Comparison of ENCODE assay signal across 21 cellular contexts in genomic region chr12:67994046-67994445, GRCh38. TPM values are rescaled to one million over a fixed set of nuclear protein-coding genes. Genes with fewer than 3 reads are reported as not detected.
DNase-seq lines count a peak whose midpoint lies in the region; ATAC-seq and TF ChIP-seq lines count a peak whose summit lies in the region.
"Had no signal": no experiment of that assay in that cellular context is flagged by ENCODE, and none has a peak within 500 bp of the region (broad histone marks: within the 10 kb centered on the region; RNA-seq: fewer than 3 reads in every experiment).

No MANE protein-coding gene starts in this region.

- H3F3A ChIP-seq in GM23338 (replicated peaks; ENCODE audit: low read depth) (no peaks in the 10 kb centered on the region), PC-3 (ENCODE audit: low read length, unreplicated experiment) (no peaks in the 10 kb centered on the region), neural progenitor cell (ENCODE audit: low read depth) (no peaks in the 10 kb centered on the region)

- peaks cover 6% of the 10 kb centered on the region for H3K4me1 Mint-ChIP-seq in GM23338
- peaks cover 2% of the 10 kb centered on the region for H3K4me1 Mint-ChIP-seq in neural progenitor cell
- H3K4me1 Mint-ChIP-seq: CD14-positive monocyte had no signal

- BruUV-seq in PC-3 (replicated peaks; lab: Mats Ljungman, UMichigan): no TSS peak

- ATAC-seq in GM23338 (no peak; the same call in 2 of the 3 replicates), PC-3 (no peak)
- ATAC-seq: HepG2, Right ventricle myocardium inferior had no signal

- TF ChIP-seq CTCF in GM23338 (conservative IDR thresholded peaks at IDR 0.05; ENCODE audit: low read depth in 2 of 2): peak; percentile 34 to 52
- peak; percentile 38; the same call in 1 of the 2 replicates for TF ChIP-seq CTCF in PC-3 (conservative IDR thresholded peaks at IDR 0.05; ENCODE audit: low read depth, low read length)
- peak; percentile 38 for TF ChIP-seq CTCF in neural progenitor cell (IDR thresholded peaks at IDR 0.05)
- TF ChIP-seq CTCF in hepatocyte (IDR thresholded peaks at IDR 0.05; ENCODE audit: poor library complexity): no peak

- H3K9ac ChIP-seq in PC-3 (ENCODE audit: low read length) (no peak overlapping the region), neural progenitor cell (no peak overlapping the region)
- H3K9ac ChIP-seq: KMS-11 had no signal

- H3K4me2 ChIP-seq in GM23338 (no peak overlapping the region), PC-3 (ENCODE audit: low read length) (no peak overlapping the region), neural progenitor cell (no peak overlapping the region), hepatocyte (no peak overlapping the region)
- H3K4me2 ChIP-seq: KMS-11 had no signal

- H2AFZ ChIP-seq in GM23338 (no peak overlapping the region), PC-3 (ENCODE audit: low read length) (no peak overlapping the region), neural progenitor cell (replicated peaks) (no peak overlapping the region), hepatocyte (no peak overlapping the region)

- POLR2A ChIA-PET in PC-3 (lab: Charles Lee; ENCODE audit: unreplicated experiment): no interaction called here

- H3K27ac ChIP-seq in GM23338 (ENCODE audit: low read depth) (no peak overlapping the region), PC-3 (ENCODE audit: low read length) (no peak overlapping the region), neural progenitor cell (no peak overlapping the region), hepatocyte (no peak overlapping the region)
- H3K27ac ChIP-seq: KMS-11, SK-N-MC had no signal

- H3K36me3 ChIP-seq in GM23338 (ENCODE audit: insufficient read depth) (no peaks in the 10 kb centered on the region), PC-3 (ENCODE audit: low read depth, low read length) (no peaks in the 10 kb centered on the region), neural progenitor cell (no peaks in the 10 kb centered on the region), hepatocyte (replicated peaks; ENCODE audit: insufficient read depth, low read depth) (no peaks in the 10 kb centered on the region)
- H3K36me3 ChIP-seq: MG63 had no signal

- no peaks in the 10 kb centered on the region for H3K9me3 ChIP-seq in PC-3 (ENCODE audit: low read length)
- no peaks in the 10 kb centered on the region for H3K9me3 ChIP-seq in neural progenitor cell (ENCODE audit: low read depth)
- no peaks in the 10 kb centered on the region for H3K9me3 ChIP-seq in hepatocyte (ENCODE audit: low read depth)
- H3K9me3 ChIP-seq: MG63 had no signal

- H3K27me3 ChIP-seq in GM23338 (ENCODE audit: insufficient read depth): no peaks in the 10 kb centered on the region
- H3K27me3 ChIP-seq in PC-3 (ENCODE audit: low read length): no peaks in the 10 kb centered on the region
- no peaks in the 10 kb centered on the region for H3K27me3 ChIP-seq in neural progenitor cell
- H3K27me3 ChIP-seq in hepatocyte: no peaks in the 10 kb centered on the region

- 81% methylated on average over 3 of the region's 3 CpGs for WGBS in hepatocyte (ENCODE audit: low lambda C conversion rate, missing lambda C conversion rate)

- H3K9me3 Mint-ChIP-seq in GM23338 (no peaks in the 10 kb centered on the region), neural progenitor cell (no peaks in the 10 kb centered on the region)

- H3K79me2 ChIP-seq in GM23338 (replicated peaks; ENCODE audit: insufficient read depth) (no peaks in the 10 kb centered on the region), PC-3 (ENCODE audit: low read length) (no peaks in the 10 kb centered on the region), neural progenitor cell (ENCODE audit: low read depth) (no peaks in the 10 kb centered on the region), hepatocyte (no peaks in the 10 kb centered on the region)

- H3K4me3 Mint-ChIP-seq in GM23338 (no peak overlapping the region), neural progenitor cell (no peak overlapping the region)
- H3K4me3 Mint-ChIP-seq: CD14-positive monocyte had no signal

- intact Hi-C loops in PC-3 (cut with micrococcal nuclease): no loop called here

- H3K4me1 ChIP-seq in GM23338 (ENCODE audit: insufficient read depth) (no peaks in the 10 kb centered on the region), PC-3 (ENCODE audit: insufficient read depth, low read length) (no peaks in the 10 kb centered on the region), neural progenitor cell (peaks cover 3% of the 10 kb centered on the region), hepatocyte (ENCODE audit: insufficient read depth) (peaks cover 4% of the 10 kb centered on the region)

- H3K36me3 Mint-ChIP-seq in GM23338 (ENCODE audit: low read depth) (no peaks in the 10 kb centered on the region), neural progenitor cell (no peaks in the 10 kb centered on the region)
- H3K36me3 Mint-ChIP-seq: CD14-positive monocyte had no signal

- H3K4me3 ChIP-seq in GM23338 (no peak overlapping the region), PC-3 (ENCODE audit: low read length) (no peak overlapping the region), neural progenitor cell (no peak overlapping the region), hepatocyte (no peak overlapping the region)
- H3K4me3 ChIP-seq: MG63, SK-N-MC had no signal

- H4K20me1 ChIP-seq in GM23338 (replicated peaks; ENCODE audit: insufficient read depth) (no peaks in the 10 kb centered on the region), PC-3 (ENCODE audit: low read length) (no peaks in the 10 kb centered on the region), neural progenitor cell (ENCODE audit: low read depth) (no peaks in the 10 kb centered on the region), hepatocyte (ENCODE audit: insufficient read depth, poor library complexity, severe bottlenecking) (no peaks in the 10 kb centered on the region)

- no peak overlapping the region for H3K27ac Mint-ChIP-seq in GM23338
- no peak overlapping the region for H3K27ac Mint-ChIP-seq in neural progenitor cell
- H3K27ac Mint-ChIP-seq: CD14-positive monocyte had no signal

- H3K27me3 Mint-ChIP-seq in GM23338 (ENCODE audit: insufficient read depth, low read depth, poor library complexity): no peaks in the 10 kb centered on the region
- H3K27me3 Mint-ChIP-seq in neural progenitor cell (ENCODE audit: insufficient read depth, low read depth): no peaks in the 10 kb centered on the region

- no peaks in the 10 kb centered on the region for H3K9me2 ChIP-seq in GM23338 (ENCODE audit: insufficient read depth)
- H3K9me2 ChIP-seq in PC-3 (replicated peaks; ENCODE audit: low read length): no peaks in the 10 kb centered on the region
- H3K9me2 ChIP-seq in hepatocyte (replicated peaks; ENCODE audit: insufficient read depth): no peaks in the 10 kb centered on the region

- DNase-seq in NCI-H748 (lab: John Stamatoyannopoulos, UW; ENCODE audit: unreplicated experiment) (peak; percentile 5), NCI-H748 treated with DMSO at 0.1 percent for 48 hours (lab: John Stamatoyannopoulos, UW) (no peak), GM23338 (ENCODE audit: low spot score) (peak; percentile 11), PC-3 (no peak), neural progenitor cell (ENCODE audit: low spot score) (no peak), hepatocyte (ENCODE audit: low spot score) (no peak), amygdala (lab: John Stamatoyannopoulos, UW) (no peak), hippocampal formation (lab: John Stamatoyannopoulos, UW) (no peak)
- DNase-seq: 8988T; MG63; NCI-H1417; NCI-H1930; NCI-H510A treated with DMSO at 0.1 percent for 48 hours; NK-92 treated with Interleukin-12 subunit alpha and Interleukin-12 subunit beta, amount 100 ng/mL, for 24 hours had no signal

- CTCF ChIA-PET in PC-3 (lab: Charles Lee): no interaction called here

TF ChIP-seq in GM23338, 12 proteins besides CTCF, POLR2A, EP300 and RAD21 (continues in another document):
- TF ChIP-seq CREB1 (CRISPR knock-in tag; IDR thresholded peaks at IDR 0.05; ENCODE audit: low read depth): no peak
- no peak for TF ChIP-seq ETS1 (IDR thresholded peaks at IDR 0.05)
- no peak for TF ChIP-seq NANOG (IDR thresholded peaks at IDR 0.05; ENCODE audit: borderline replicate concordance)
- TF ChIP-seq REST (IDR thresholded peaks at IDR 0.05; ENCODE audit: unreplicated experiment): no peak
- TF ChIP-seq JUNB (IDR thresholded peaks at IDR 0.05; ENCODE audit: unreplicated experiment): no peak

RNA-seq across cellular contexts. Expression of gene IFNG-AS1, which starts 4.8 kb away (rescaled TPM):
- not detected in 2 replicates for total RNA-seq in GM23338 (2014; rRNA removed; shearing (Covaris generic))
- polyA plus RNA-seq in GM23338 (2016; fragmentation: Nextera tagmentation; extraction: Ambion mirVana) (not detected in 2 replicates), hepatocyte (not detected in 2 replicates)
- total RNA-seq in PC-3 (2014; rRNA removed) (not detected in 2 replicates), neural progenitor cell (ENCODE audit: low replicate concordance) (not detected in 2 replicates), hepatocyte (not detected in 2 replicates)
- total RNA-seq: G401, H4, HepG2, Right ventricle myocardium inferior had no signal
- polyA plus RNA-seq: CD14-positive monocyte, HepG2 had no signal

Comparison
In these comparisons a context has a peak if more than half of its experiments do, and no peak if none do; other contexts are left out.
1. DNase-seq: peak in NCI-H748 (single experiment) and GM23338 (single experiment); none in NCI-H748 treated with DMSO at 0.1 percent for 48 hours (single experiment), PC-3 (single experiment), neural progenitor cell (single experiment), hepatocyte (single experiment), amygdala (0 of 56) and hippocampal formation (0 of 2).